Comparison of ENCODE assay signal across 21 cellular contexts in the genomic region with DNA sequence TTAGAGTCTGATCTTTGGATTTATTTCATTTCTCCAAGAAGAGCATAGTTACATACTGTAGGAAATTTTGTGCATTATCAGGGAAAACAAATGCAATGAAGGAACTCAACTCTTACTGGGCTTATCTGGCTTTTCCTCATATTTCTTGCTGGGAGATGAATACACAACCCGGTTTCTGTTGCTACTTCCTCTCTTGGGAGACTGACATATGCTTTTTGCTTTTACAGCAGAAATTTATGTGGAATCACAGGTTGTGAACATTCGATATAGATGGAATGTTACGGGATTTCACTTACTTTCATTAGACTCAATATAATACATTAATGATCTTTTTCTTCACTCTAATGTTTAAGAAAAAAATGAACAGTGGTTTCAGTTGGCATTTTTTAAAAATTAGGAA. TPM values are rescaled to one million over a fixed set of nuclear protein-coding genes. Genes with fewer than 3 reads are reported as not detected.
A peak's percentile ranks its signal among the peaks of the same experiment; 100 is the strongest.
DNase-seq lines count a peak whose midpoint lies in the region; ATAC-seq and TF ChIP-seq lines count a peak whose summit lies in the region.
"Had no signal": no experiment of that assay in that cellular context is flagged by ENCODE, and none has a peak within 500 bp of the region (broad histone marks: within the 10 kb centered on the region; RNA-seq: fewer than 3 reads in every experiment).

No MANE protein-coding gene starts in this region.

- H3K4me1 Mint-ChIP-seq in dendritic cell treated with granulocyte-macrophage colony-stimulating factor and Interleukin-4, amounts not matched to agents 40 ng/mL and 50 ng/mL, for 4 days (ENCODE audit: low read depth) = peaks cover 89% of the 10 kb centered on the region
- peaks cover 8% of the 10 kb centered on the region for H3K4me1 Mint-ChIP-seq in neural progenitor cell

- H3K4me3 ChIP-seq in BLaER1 (no peak overlapping the region), neural progenitor cell (no peak overlapping the region)
- H3K4me3 ChIP-seq: SJCRH30 had no signal

- H3K36me3 ChIP-seq in BLaER1 (peaks cover 86% of the 10 kb centered on the region), neural progenitor cell (no peaks in the 10 kb centered on the region)

- no peaks in the 10 kb centered on the region for H3K27me3 Mint-ChIP-seq in dendritic cell treated with granulocyte-macrophage colony-stimulating factor and Interleukin-4, amounts not matched to agents 40 ng/mL and 50 ng/mL, for 4 days
- H3K27me3 Mint-ChIP-seq in neural progenitor cell (ENCODE audit: insufficient read depth, low read depth) = peaks cover under 1% of the 10 kb centered on the region
- H3K27me3 Mint-ChIP-seq: CD8-positive, alpha-beta memory T cell had no signal

- DNase-seq in CD1c-positive myeloid dendritic cell (ENCODE audit: extremely low spot score) (peak; percentile 47), OCI-M1 (lab: John Stamatoyannopoulos, UW) (peak; percentile 18), neural progenitor cell (ENCODE audit: low spot score) (no peak), COLO829 (ENCODE audit: low spot score) (no peak)
- DNase-seq: CD8-positive, alpha-beta memory T cell; KG1; NCI-H1417; NCI-H187; NCI-H446 treated with DMSO at 0.1 percent for 48 hours; NCI-H526 treated with DMSO at 0.1 percent for 48 hours; SJCRH30; T-helper 1 cell had no signal

- H3K4me1 ChIP-seq in BLaER1 (peaks cover 31% of the 10 kb centered on the region), neural progenitor cell (peaks cover 21% of the 10 kb centered on the region)

- peaks cover 10% of the 10 kb centered on the region for H3F3A ChIP-seq in neural progenitor cell (ENCODE audit: low read depth)

- H3K27ac Mint-ChIP-seq in dendritic cell treated with granulocyte-macrophage colony-stimulating factor and Interleukin-4, amounts not matched to agents 40 ng/mL and 50 ng/mL, for 4 days = peak overlapping the region; percentile 67
- no peak overlapping the region for H3K27ac Mint-ChIP-seq in neural progenitor cell

- H3K9ac ChIP-seq in BLaER1 (no peak overlapping the region), neural progenitor cell (no peak overlapping the region)

- peaks cover 100% of the 10 kb centered on the region for H4K20me1 ChIP-seq in BLaER1
- H4K20me1 ChIP-seq in neural progenitor cell (ENCODE audit: low read depth) = peaks cover 98% of the 10 kb centered on the region

- H3K27ac ChIP-seq in BLaER1 = no peak overlapping the region
- no peak overlapping the region for H3K27ac ChIP-seq in neural progenitor cell
- H3K27ac ChIP-seq: SJCRH30 had no signal

- H3K4me3 Mint-ChIP-seq in dendritic cell treated with granulocyte-macrophage colony-stimulating factor and Interleukin-4, amounts not matched to agents 40 ng/mL and 50 ng/mL, for 4 days = no peak overlapping the region
- H3K4me3 Mint-ChIP-seq in neural progenitor cell = no peak overlapping the region

- H3K9me3 Mint-ChIP-seq in dendritic cell treated with granulocyte-macrophage colony-stimulating factor and Interleukin-4, amounts not matched to agents 40 ng/mL and 50 ng/mL, for 4 days = no peaks in the 10 kb centered on the region
- no peaks in the 10 kb centered on the region for H3K9me3 Mint-ChIP-seq in neural progenitor cell
- H3K9me3 Mint-ChIP-seq: CD8-positive, alpha-beta memory T cell had no signal

- H3K79me2 ChIP-seq in neural progenitor cell (ENCODE audit: low read depth) = peaks cover 100% of the 10 kb centered on the region

- H3K9me3 ChIP-seq in BLaER1 (no peaks in the 10 kb centered on the region), neural progenitor cell (ENCODE audit: low read depth) (no peaks in the 10 kb centered on the region)
- H3K9me3 ChIP-seq: SJCRH30 had no signal

- no peak for TF ChIP-seq CTCF in neural progenitor cell (IDR thresholded peaks at IDR 0.05)

- H3K27me3 ChIP-seq in BLaER1 = no peaks in the 10 kb centered on the region
- peaks cover 5% of the 10 kb centered on the region for H3K27me3 ChIP-seq in neural progenitor cell
- H3K27me3 ChIP-seq: SJCRH30 had no signal

- ATAC-seq in GM21423 (IDR thresholded peaks at IDR 0.05; ENCODE audit: unreplicated experiment) = no peak
- ATAC-seq: HCT116, Panc1 had no signal

- H3K36me3 Mint-ChIP-seq in dendritic cell treated with granulocyte-macrophage colony-stimulating factor and Interleukin-4, amounts not matched to agents 40 ng/mL and 50 ng/mL, for 4 days (ENCODE audit: low read depth) = peaks cover 65% of the 10 kb centered on the region
- H3K36me3 Mint-ChIP-seq in neural progenitor cell = peaks cover 11% of the 10 kb centered on the region

- no peak overlapping the region for H2AFZ ChIP-seq in neural progenitor cell (replicated peaks)

- H3K4me2 ChIP-seq in BLaER1 (peak overlapping the region; percentile 29; the same call in 1 of the 2 replicates), neural progenitor cell (no peak overlapping the region)

- intact Hi-C loops in dendritic cell treated with granulocyte-macrophage colony-stimulating factor and Interleukin-4, amounts not matched to agents 40 ng/mL and 50 ng/mL, for 4 days (cut with micrococcal nuclease) = loop anchor here (5.0 kb wide), 1 partner anchor 267 kb away; the partner anchor contains the start of gene ZNF800

RNA-seq across cellular contexts. Expression of gene SND1, which starts 7.0 kb away (rescaled TPM):
- total RNA-seq in neural progenitor cell (ENCODE audit: low replicate concordance) = 146 and 154 TPM in 2 replicates

RNA-seq across cellular contexts. Expression of gene PAX4, which starts 41.0 kb away (rescaled TPM):
- not detected in 2 replicates for total RNA-seq in neural progenitor cell (ENCODE audit: low replicate concordance)
- total RNA-seq: A673; CD8-positive, alpha-beta memory T cell; Daoy; H1; HT1080; SJCRH30 had no signal

Comparison
In these comparisons a context has a peak if more than half of its experiments do, and no peak if none do; other contexts are left out.
1. DNase-seq: peak in CD1c-positive myeloid dendritic cell (single experiment) and OCI-M1 (single experiment); none in neural progenitor cell (single experiment) and COLO829 (single experiment).